8 cellular contexts compared by ENCODE assay signal in the genomic region with DNA sequence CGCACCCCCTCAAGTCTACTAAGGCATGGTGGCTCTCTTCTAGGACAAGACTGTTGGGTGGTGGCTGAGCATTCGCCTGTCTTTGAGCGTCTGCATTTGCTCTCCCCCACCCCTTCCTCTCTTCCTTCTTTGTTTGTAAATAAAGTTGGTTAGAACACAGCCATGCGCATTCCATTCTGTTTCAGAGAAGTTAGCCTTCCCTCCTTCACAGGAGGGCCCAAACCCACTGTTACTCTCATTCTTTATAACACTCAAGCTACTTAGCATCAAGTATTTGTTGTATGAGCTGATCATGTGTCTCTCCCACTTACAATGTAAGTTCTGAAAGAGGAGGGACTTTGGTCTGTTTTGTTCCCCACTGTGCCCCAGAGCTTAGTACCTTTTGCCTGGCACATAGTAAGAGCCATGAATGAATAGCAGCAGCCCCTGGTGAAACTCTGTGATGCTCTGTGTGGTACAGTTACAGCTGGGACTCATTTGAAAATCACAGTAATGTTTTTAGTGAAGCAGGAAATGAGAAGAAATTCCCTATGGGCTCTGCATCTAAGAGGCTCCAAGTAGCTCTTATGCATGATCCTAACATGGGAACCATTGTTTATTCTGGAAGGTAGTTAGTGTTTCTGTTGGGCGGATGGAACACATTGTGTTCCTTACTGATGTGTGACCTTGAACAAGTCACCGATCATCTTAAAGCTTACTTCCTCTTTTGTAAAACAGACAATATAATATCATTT. TPM values are rescaled to one million over a fixed set of nuclear protein-coding genes. Genes with fewer than 3 reads are reported as not detected.
DNase-seq lines count a peak whose midpoint lies in the region; ATAC-seq, FAIRE-seq and TF ChIP-seq lines count a peak whose summit lies in the region.

No MANE protein-coding gene starts in this region.

- H2AFZ ChIP-seq in SU-DHL-6 (ENCODE audit: low read depth, low read length, severe bottlenecking), result no peak overlapping the region

- TF ChIP-seq POLR2A in erythroblast (IDR thresholded peaks at IDR 0.05; ENCODE audit: low read length), result no peak

- peaks cover 5% of the 10 kb centered on the region; the same call in 1 of the 2 replicates for H3K79me2 ChIP-seq in SU-DHL-6 (ENCODE audit: insufficient read depth, low read length)

- TF ChIP-seq CTCF in SU-DHL-6 (IDR thresholded peaks at IDR 0.05; ENCODE audit: insufficient read depth, low read length, poor library complexity, severe bottlenecking) (no peak), lung (IDR thresholded peaks at IDR 0.05; ENCODE audit: control extremely low read depth, extremely low read depth) (no peak), psoas muscle (IDR thresholded peaks at IDR 0.05) (no peak)

- no peaks in the 10 kb centered on the region for H3K36me3 ChIP-seq in SU-DHL-6 (ENCODE audit: low read length)
- H3K36me3 ChIP-seq in lung (ENCODE audit: control insufficient read depth in 2 of 2, insufficient read depth in 2 of 2, low read length in 2 of 2), result peaks cover 0 to 1% of the 10 kb centered on the region in 2 donors
- H3K36me3 ChIP-seq in psoas muscle (ENCODE audit: insufficient read depth in 1 of 2, low read depth in 1 of 2), result no peaks in the 10 kb centered on the region
- H3K36me3 ChIP-seq in small intestine (ENCODE audit: control insufficient read depth in 2 of 2, insufficient read depth in 2 of 2, low read length in 2 of 2), result peaks cover 0 to 2% of the 10 kb centered on the region in 2 donors

- H4K20me1 ChIP-seq in SU-DHL-6 (ENCODE audit: low read depth, low read length), result no peaks in the 10 kb centered on the region

- WGBS in lung, 2 donors, result 61 to 64% methylated on average over 6 of the region's 6 CpGs
- WGBS in psoas muscle, 3 donors, result 74 to 79% (median 79%) methylated on average over 6 of the region's 6 CpGs
- WGBS in small intestine, 3 donors, result 59 to 76% (median 74%) methylated on average over 6 of the region's 6 CpGs

- no peaks in the 10 kb centered on the region for H3K9me2 ChIP-seq in SU-DHL-6 (replicated peaks; ENCODE audit: insufficient read depth, low read length)

- intact Hi-C loops in psoas muscle (cut with DNase I), result no loop called here

- H3K9ac ChIP-seq in SU-DHL-6 (ENCODE audit: low read length), result peak overlapping the region; percentile 24; the same call in 1 of the 2 replicates

- H3K4me3 ChIP-seq in SU-DHL-6 (ENCODE audit: insufficient read depth, low read length, poor library complexity, severe bottlenecking) (no peak overlapping the region), lung (no peak overlapping the region), psoas muscle (no peak overlapping the region), small intestine (ENCODE audit: low read depth in 1 of 2, low read length in 2 of 2) (no peak overlapping the region)

- H3K27ac ChIP-seq in SU-DHL-6 (ENCODE audit: low read depth, low read length), result peak overlapping the region; percentile 85
- H3K27ac ChIP-seq in lung (ENCODE audit: low read depth in 1 of 2, low read length in 1 of 2), result peak overlapping the region; percentile 26 to 44
- H3K27ac ChIP-seq in psoas muscle, result no peak overlapping the region
- peak overlapping the region in 1 of 2 donors; percentile 19 for H3K27ac ChIP-seq in small intestine (ENCODE audit: low read depth in 1 of 2, low read length in 1 of 2)

- DNase-seq in lung (ENCODE audit: low spot score) (no peak), erythroblast (lab: John Stamatoyannopoulos, UW) (no peak), psoas muscle (no peak), small intestine (no peak), urothelium cell line (ENCODE audit: low spot score) (no peak)

- no peak for FAIRE-seq in small intestine (lab: Jason Lieb, UNC)
- FAIRE-seq in urothelium cell line (lab: Jason Lieb, UNC), result no peak

- H3F3A ChIP-seq in SU-DHL-6 (ENCODE audit: insufficient read depth), result peaks cover 23% of the 10 kb centered on the region

- H3K9me3 ChIP-seq in SU-DHL-6 (ENCODE audit: insufficient read depth, low read length) (no peaks in the 10 kb centered on the region), lung (ENCODE audit: control insufficient read depth in 2 of 2, insufficient read depth in 1 of 2, low read length in 1 of 2) (no peaks in the 10 kb centered on the region), psoas muscle (no peaks in the 10 kb centered on the region), small intestine (ENCODE audit: control insufficient read depth, low read depth) (no peaks in the 10 kb centered on the region)

- H3K4me1 ChIP-seq in lung (ENCODE audit: control insufficient read depth in 2 of 2, insufficient read depth in 2 of 2, low read length in 2 of 2) (peaks cover 17 to 31% of the 10 kb centered on the region in 2 donors), psoas muscle (peaks cover 17% of the 10 kb centered on the region), small intestine (ENCODE audit: control insufficient read depth in 2 of 2, insufficient read depth in 1 of 2, low read depth in 1 of 2, low read length in 1 of 2) (peaks cover 11 to 23% of the 10 kb centered on the region in 2 donors)

- H3K27me3 ChIP-seq in SU-DHL-6 (ENCODE audit: low read length), result no peaks in the 10 kb centered on the region
- no peaks in the 10 kb centered on the region for H3K27me3 ChIP-seq in lung (ENCODE audit: control insufficient read depth, insufficient read depth)
- H3K27me3 ChIP-seq in psoas muscle (ENCODE audit: insufficient read depth in 3 of 3, low read length in 2 of 3), result no peaks in the 10 kb centered on the region
- no peaks in the 10 kb centered on the region for H3K27me3 ChIP-seq in small intestine (ENCODE audit: control insufficient read depth in 2 of 2, insufficient read depth in 2 of 2, low read length in 2 of 2)

- H3K4me2 ChIP-seq in SU-DHL-6 (ENCODE audit: low read depth, low read length, poor library complexity, severe bottlenecking), result peak overlapping the region; percentile 47

- peak; percentile 64 for ATAC-seq in GM18909 (IDR thresholded peaks at IDR 0.05; ENCODE audit: poor library complexity, unreplicated experiment)
- ATAC-seq in HG02840 (IDR thresholded peaks at IDR 0.05; ENCODE audit: low FRiP score, unreplicated experiment), result peak; percentile 40
- no peak for ATAC-seq in lung (ENCODE audit: insufficient read depth, low FRiP score)
- ATAC-seq in psoas muscle, result no peak

RNA-seq across cellular contexts. Expression of gene MGAT5, which starts 7.7 kb away (rescaled TPM):
- total RNA-seq in lung (10 to 100 TPM; 48.0 to 53.7 TPM), psoas muscle (1 to 10 TPM; 2.1 to 7.0 (median 5.2) TPM)
- polyA plus RNA-seq in lung (10 to 100 TPM in 1 of 2 donors, 1 to 10 TPM in 1; 3.6 to 14.6 TPM), psoas muscle (1 to 10 TPM; 1.1 to 1.6 (median 1.1) TPM), small intestine (10 to 100 TPM in 1 of 3 donors, 1 to 10 TPM in 2; 5.6 to 27.4 (median 7.3) TPM)

Comparison
In these comparisons a context has a peak if more than half of its experiments do, and no peak if none do; other contexts are left out.
1. ATAC-seq: peak in GM18909 (single experiment) and HG02840 (single experiment); none in lung (single experiment) and psoas muscle (0 of 4).